ENCODE assay signal across 11 cellular contexts in the genomic region with DNA sequence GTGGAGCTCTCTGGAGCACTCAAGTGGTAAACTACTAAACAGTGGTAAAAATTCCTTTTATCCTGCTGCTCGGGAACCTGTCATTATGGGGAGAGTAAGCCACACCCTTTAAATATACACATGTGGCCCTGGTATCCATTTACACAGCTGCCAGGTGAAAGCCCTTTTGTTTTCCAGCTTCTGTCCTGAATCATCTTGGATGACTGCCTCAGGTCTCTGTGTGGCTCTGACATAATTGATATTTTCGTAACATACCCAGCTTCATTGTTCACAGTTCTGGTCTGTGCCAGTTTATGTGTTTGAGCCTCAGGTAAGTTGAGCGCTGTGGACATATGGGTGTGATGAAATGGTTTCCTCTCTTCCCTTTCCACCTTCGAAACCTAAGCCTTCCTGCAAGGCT. TPM values are rescaled to one million over a fixed set of nuclear protein-coding genes. Genes with fewer than 3 reads are reported as not detected.
DNase-seq lines count a peak whose midpoint lies in the region; ATAC-seq and TF ChIP-seq lines count a peak whose summit lies in the region.
"Had no signal": no experiment of that assay in that cellular context is flagged by ENCODE, and none has a peak within 500 bp of the region (broad histone marks: within the 10 kb centered on the region; RNA-seq: fewer than 3 reads in every experiment).

No MANE protein-coding gene starts in this region.

- H3K27me3 Mint-ChIP-seq in CD4-positive, alpha-beta T cell, result no peaks in the 10 kb centered on the region
- H3K27me3 Mint-ChIP-seq in stimulated activated naive CD8-positive, alpha-beta T cell treated with anti-CD3 and anti-CD28 coated beads, Interleukin-15, amount 100 ng/mL, for 72 hours, result no peaks in the 10 kb centered on the region
- H3K27me3 Mint-ChIP-seq: activated T-cell treated with anti-CD3 and anti-CD28 coated beads, Interleukin-2, amount 50 U/mL, for 24 hours had no signal

- TF ChIP-seq CTCF in CD4-positive, alpha-beta T cell (IDR thresholded peaks at IDR 0.05), result no peak
- no peak for TF ChIP-seq CTCF in epithelial cell of esophagus (IDR thresholded peaks at IDR 0.05; ENCODE audit: insufficient read depth, low read depth, low read length, missing control alignments)

- CTCF ChIA-PET in CD4-positive, alpha-beta T cell (lab: Charles Lee), result interaction anchor here (0.6 to 2.0 kb wide), 4 partner anchors 12 to 500 kb away, joined by 3 to 4 read pairs (median 3); no protein-coding TSS in a partner anchor

- TF ChIP-seq POLR2A in GM18505 (IDR thresholded peaks at IDR 0.05; ENCODE audit: borderline replicate concordance, extremely low read depth, insufficient read depth, insufficient read length), result no peak

- H3K4me1 Mint-ChIP-seq in CD4-positive, alpha-beta T cell (ENCODE audit: low read depth), result peaks cover 72% of the 10 kb centered on the region
- peaks cover 43% of the 10 kb centered on the region for H3K4me1 Mint-ChIP-seq in stimulated activated naive CD8-positive, alpha-beta T cell treated with anti-CD3 and anti-CD28 coated beads, Interleukin-15, amount 100 ng/mL, for 72 hours

- H3K27ac ChIP-seq in CD4-positive, alpha-beta T cell (ENCODE audit: low read depth, low read length), result peak overlapping the region; percentile 7

- no peak for DNase-seq in CD4-positive, alpha-beta T cell
- DNase-seq in LoVo (ENCODE audit: low spot score), result peak; percentile 68
- DNase-seq in NCI-H510A treated with DMSO at 0.1 percent for 48 hours (lab: John Stamatoyannopoulos, UW), result peak; percentile 78
- peak; percentile 95 for DNase-seq in epithelial cell of esophagus (ENCODE audit: low read depth)
- DNase-seq in nucleus accumbens (lab: John Stamatoyannopoulos, UW), result no peak
- DNase-seq in stimulated activated naive CD8-positive, alpha-beta T cell treated with anti-CD3 and anti-CD28 coated beads, Interleukin-15, amount 100 ng/mL, for 72 hours, result no peak
- no peak for DNase-seq in HuH-7 (ENCODE audit: low spot score)
- DNase-seq: activated T-cell treated with anti-CD3 and anti-CD28 coated beads, Interleukin-2, amount 50 U/mL, for 24 hours; MM.1S; T-helper 1 cell had no signal

- H3K27ac Mint-ChIP-seq in CD4-positive, alpha-beta T cell, result peak overlapping the region; percentile 77
- H3K27ac Mint-ChIP-seq in stimulated activated naive CD8-positive, alpha-beta T cell treated with anti-CD3 and anti-CD28 coated beads, Interleukin-15, amount 100 ng/mL, for 72 hours, result no peak overlapping the region
- H3K27ac Mint-ChIP-seq: activated T-cell treated with anti-CD3 and anti-CD28 coated beads, Interleukin-2, amount 50 U/mL, for 24 hours had no signal

- H3K4me3 Mint-ChIP-seq in CD4-positive, alpha-beta T cell, result no peak overlapping the region
- H3K4me3 Mint-ChIP-seq in stimulated activated naive CD8-positive, alpha-beta T cell treated with anti-CD3 and anti-CD28 coated beads, Interleukin-15, amount 100 ng/mL, for 72 hours, result no peak overlapping the region
- H3K4me3 Mint-ChIP-seq: activated T-cell treated with anti-CD3 and anti-CD28 coated beads, Interleukin-2, amount 50 U/mL, for 24 hours had no signal

- H3K27me3 ChIP-seq in CD4-positive, alpha-beta T cell (ENCODE audit: control insufficient read depth, insufficient read depth, low read length), result no peaks in the 10 kb centered on the region

- no peaks in the 10 kb centered on the region for H3K9me3 Mint-ChIP-seq in CD4-positive, alpha-beta T cell
- no peaks in the 10 kb centered on the region for H3K9me3 Mint-ChIP-seq in stimulated activated naive CD8-positive, alpha-beta T cell treated with anti-CD3 and anti-CD28 coated beads, Interleukin-15, amount 100 ng/mL, for 72 hours
- H3K9me3 Mint-ChIP-seq: activated T-cell treated with anti-CD3 and anti-CD28 coated beads, Interleukin-2, amount 50 U/mL, for 24 hours had no signal

- H3K4me3 ChIP-seq in epithelial cell of esophagus (ENCODE audit: low read length), result no peak overlapping the region

- H3K9me3 ChIP-seq in CD4-positive, alpha-beta T cell (ENCODE audit: control insufficient read depth, low read length), result no peaks in the 10 kb centered on the region

- intact Hi-C loops in CD4-positive, alpha-beta T cell (cut with DNase I, micrococcal nuclease), result no loop called here

- POLR2A ChIA-PET in CD4-positive, alpha-beta T cell (lab: Charles Lee), result interaction anchor here (0.5 to 4.1 kb wide), 5 partner anchors 13 to 80 kb away, joined by 3 to 13 read pairs (median 3); a partner anchor contains a TSS

- ATAC-seq in CD4-positive, alpha-beta T cell (ENCODE audit: poor library complexity), result no peak
- ATAC-seq in stimulated activated naive CD8-positive, alpha-beta T cell treated with anti-CD3 and anti-CD28 coated beads, Interleukin-15, amount 100 ng/mL, for 72 hours, result no peak
- ATAC-seq in GM18505 (IDR thresholded peaks at IDR 0.05; ENCODE audit: unreplicated experiment), result no peak

- no peaks in the 10 kb centered on the region for H3K36me3 Mint-ChIP-seq in CD4-positive, alpha-beta T cell (ENCODE audit: low read depth)

RNA-seq across cellular contexts. Expression of a gene that starts 15.7 kb away (rescaled TPM):
- total RNA-seq in CD4-positive, alpha-beta T cell, result 10 to 100 TPM; 82.6 to 91.8 TPM

Comparison
In these comparisons a context has a peak if more than half of its experiments do, and no peak if none do; other contexts are left out.
1. DNase-seq: peak in LoVo (single experiment), NCI-H510A treated with DMSO at 0.1 percent for 48 hours (single experiment) and epithelial cell of esophagus (single experiment); none in CD4-positive, alpha-beta T cell (0 of 10), nucleus accumbens (0 of 56), stimulated activated naive CD8-positive, alpha-beta T cell treated with anti-CD3 and anti-CD28 coated beads, Interleukin-15, amount 100 ng/mL, for 72 hours (0 of 2) and HuH-7 (single experiment).